Comparison of ENCODE assay signal across 28 cellular contexts in the genomic region with DNA sequence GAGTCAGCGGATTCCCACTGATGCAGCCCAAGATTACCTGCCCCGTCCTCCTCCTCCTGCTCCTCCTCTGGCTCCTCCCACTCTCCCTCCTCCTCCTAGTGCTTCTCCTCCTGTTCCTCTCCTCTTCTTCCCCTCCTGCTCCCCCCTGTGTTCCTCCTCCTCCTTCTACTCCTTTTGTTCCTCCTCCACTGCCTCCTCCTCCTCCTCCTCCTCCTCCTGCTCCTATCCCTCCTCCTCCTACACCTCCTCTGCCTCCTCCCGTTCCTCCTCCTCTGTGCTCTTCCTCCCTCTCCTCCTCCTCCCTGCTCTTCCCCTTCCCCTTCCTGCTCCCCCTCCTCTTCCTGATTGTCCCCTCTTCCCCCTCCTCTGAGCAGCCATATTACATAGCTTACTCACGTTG.
DNase-seq lines count a peak whose midpoint lies in the region; ATAC-seq, FAIRE-seq and TF ChIP-seq lines count a peak whose summit lies in the region.
"Had no signal": no experiment of that assay in that cellular context is flagged by ENCODE, and none has a peak within 500 bp of the region (broad histone marks: within the 10 kb centered on the region; RNA-seq: fewer than 3 reads in every experiment).

No MANE protein-coding gene starts in this region.

- H3K9ac ChIP-seq in OCI-LY1 (ENCODE audit: low read length): no peak overlapping the region; the same call in 1 of the 2 replicates
- H3K9ac ChIP-seq in kidney (ENCODE audit: low read length in 2 of 2): no peak overlapping the region
- H3K9ac ChIP-seq: GM23248 had no signal

- intact Hi-C loops in body of pancreas (cut with DNase I) (no loop called here), kidney (cut with DNase I) (no loop called here)

- no peaks in the 10 kb centered on the region for H3K9me2 ChIP-seq in OCI-LY1 (ENCODE audit: low read depth, low read length)

- TF ChIP-seq POLR2A in gastroesophageal sphincter (IDR thresholded peaks at IDR 0.05) (no peak), body of pancreas (IDR thresholded peaks at IDR 0.05) (no peak)

- DNase-seq in dedifferentiated amniotic fluid mesenchymal stem cell (ENCODE audit: extremely low spot score) (no peak), body of pancreas (no peak), kidney (no peak), D341Med (ENCODE audit: low spot score) (no peak)
- DNase-seq: activated CD4-positive, alpha-beta memory T cell treated with anti-CD3 and anti-CD28 coated beads, Interleukin-2, amount 10 ng/mL, durations not matched to agents 7 days and 5 days; activated CD4-positive, CD25-positive, alpha-beta regulatory T cell; activated gamma-delta T cell treated with Interleukin-2 at 50 U/mL for 16 hours; activated T-cell treated with anti-CD3 and anti-CD28 coated beads for 4 hours; adrenal gland; caudate nucleus; dorsolateral prefrontal cortex; foreskin keratinocyte; GM23248; mammary epithelial cell; naive B cell; NCI-H1105 treated with DMSO at 0.1 percent for 48 hours; NCI-H524; right lobe of liver; stimulated activated naive CD8-positive, alpha-beta T cell treated with anti-CD3 and anti-CD28 coated beads, Interleukin-15, amount 100 ng/mL, for 72 hours; upper lobe of left lung had no signal

- H3F3A ChIP-seq in OCI-LY1 (ENCODE audit: insufficient read depth, low read length): no peaks in the 10 kb centered on the region

- H3K27ac ChIP-seq in C4-2B: peak overlapping the region; percentile 13; the same call in 1 of the 2 replicates
- peak overlapping the region; percentile 58 for H3K27ac ChIP-seq in OCI-LY1 (ENCODE audit: low read depth, low read length, poor library complexity, severe bottlenecking)
- H3K27ac ChIP-seq in gastroesophageal sphincter: peak overlapping the region in 3 of 4 donors; percentile 39 to 76 (median 74)
- H3K27ac ChIP-seq in mesodermal cell (ENCODE audit: low read depth, low read length, severe bottlenecking): peak overlapping the region; percentile 79
- no peak overlapping the region for H3K27ac ChIP-seq in body of pancreas
- H3K27ac ChIP-seq in kidney (ENCODE audit: low read depth in 2 of 2, low read length in 2 of 2): peak overlapping the region in 1 of 2 donors; percentile 34
- H3K27ac ChIP-seq: A549, foreskin keratinocyte, GM23248, right lobe of liver, RWPE1 had no signal

- H3K4me2 ChIP-seq in OCI-LY1 (ENCODE audit: low read length): peak overlapping the region; percentile 9; the same call in 1 of the 2 replicates
- H3K4me2 ChIP-seq: A549 had no signal

- peaks cover 4% of the 10 kb centered on the region for H3K79me2 ChIP-seq in OCI-LY1 (ENCODE audit: insufficient read depth, low read length)

- H4K20me1 ChIP-seq in OCI-LY1 (ENCODE audit: insufficient read depth, low read length): no peaks in the 10 kb centered on the region

- ATAC-seq in gastroesophageal sphincter: no peak
- ATAC-seq in body of pancreas: no peak
- ATAC-seq: A549; foreskin keratinocyte; SK-N-SH treated with all-trans-retinoic acid at 6 μM for 48 hours; stimulated activated naive CD8-positive, alpha-beta T cell treated with anti-CD3 and anti-CD28 coated beads, Interleukin-15, amount 100 ng/mL, for 72 hours had no signal

- H3K4me1 ChIP-seq in OCI-LY1 (ENCODE audit: insufficient read depth, low read length, severe bottlenecking) (peaks cover 93% of the 10 kb centered on the region), gastroesophageal sphincter (peaks cover 3 to 49% (median 4%) of the 10 kb centered on the region in 3 donors), mesodermal cell (ENCODE audit: control insufficient read depth, insufficient read depth, low read length, poor library complexity, severe bottlenecking) (peaks cover 29% of the 10 kb centered on the region), body of pancreas (no peaks in the 10 kb centered on the region), kidney (ENCODE audit: control insufficient read depth in 1 of 2, insufficient read depth in 1 of 2, low read depth in 1 of 2, low read length in 2 of 2) (peaks cover 0 to 2% of the 10 kb centered on the region in 2 donors)
- H3K4me1 ChIP-seq: A549, adrenal gland, foreskin keratinocyte, right lobe of liver, upper lobe of left lung had no signal

- H3K27me3 ChIP-seq in OCI-LY1 (ENCODE audit: insufficient read depth, low read length): no peaks in the 10 kb centered on the region
- no peaks in the 10 kb centered on the region for H3K27me3 ChIP-seq in gastroesophageal sphincter
- H3K27me3 ChIP-seq in body of pancreas: no peaks in the 10 kb centered on the region
- H3K27me3 ChIP-seq: adrenal gland, dorsolateral prefrontal cortex, foreskin keratinocyte, right lobe of liver, upper lobe of left lung had no signal

- peaks cover 34% of the 10 kb centered on the region for H3K36me3 ChIP-seq in OCI-LY1 (ENCODE audit: insufficient read depth, low read length)
- H3K36me3 ChIP-seq in gastroesophageal sphincter: peaks cover 0 to 4% of the 10 kb centered on the region in 2 donors
- no peaks in the 10 kb centered on the region for H3K36me3 ChIP-seq in mesodermal cell (ENCODE audit: control insufficient read depth, insufficient read depth, low read length)
- no peaks in the 10 kb centered on the region for H3K36me3 ChIP-seq in body of pancreas (replicated peaks in 1 of 2; ENCODE audit: insufficient read depth in 1 of 2, low read depth in 2 of 2)
- H3K36me3 ChIP-seq in kidney (ENCODE audit: control insufficient read depth in 1 of 2, insufficient read depth in 2 of 2, low read length in 2 of 2): no peaks in the 10 kb centered on the region
- H3K36me3 ChIP-seq: adrenal gland, right lobe of liver, upper lobe of left lung had no signal

- no peak for TF ChIP-seq EP300 in gastroesophageal sphincter (IDR thresholded peaks at IDR 0.05)

- H3K9me3 ChIP-seq in OCI-LY1 (ENCODE audit: low read length) (no peaks in the 10 kb centered on the region), gastroesophageal sphincter (no peaks in the 10 kb centered on the region), mesodermal cell (ENCODE audit: control insufficient read depth, low read length) (no peaks in the 10 kb centered on the region), body of pancreas (no peaks in the 10 kb centered on the region), kidney (ENCODE audit: control insufficient read depth in 1 of 2, low read length in 2 of 2) (no peaks in the 10 kb centered on the region)
- H3K9me3 ChIP-seq: A549, adrenal gland, right lobe of liver, upper lobe of left lung had no signal

- H3K4me3 ChIP-seq in OCI-LY1 (ENCODE audit: low read depth, low read length, poor library complexity, severe bottlenecking) (no peak overlapping the region), gastroesophageal sphincter (no peak overlapping the region), mesodermal cell (ENCODE audit: extremely low read depth, insufficient read depth, low read length, poor library complexity, severe bottlenecking) (no peak overlapping the region), body of pancreas (no peak overlapping the region), kidney (ENCODE audit: low read length in 2 of 2) (no peak overlapping the region)
- H3K4me3 ChIP-seq: A549, adrenal gland, dorsolateral prefrontal cortex, GM23248, right lobe of liver, upper lobe of left lung had no signal

- TF ChIP-seq CTCF in C4-2B (conservative IDR thresholded peaks at IDR 0.05) (no peak), OCI-LY1 (IDR thresholded peaks at IDR 0.05; ENCODE audit: low read length) (no peak), gastroesophageal sphincter (IDR thresholded peaks at IDR 0.05) (no peak), body of pancreas (IDR thresholded peaks at IDR 0.05) (no peak), kidney (IDR thresholded peaks at IDR 0.05; ENCODE audit: borderline replicate concordance, extremely low read depth, insufficient read depth) (no peak)

- H2AFZ ChIP-seq in OCI-LY1 (ENCODE audit: low read length): no peak overlapping the region
- H2AFZ ChIP-seq: GM23248 had no signal

- WGBS in gastroesophageal sphincter (ENCODE audit: low coverage in 1 of 2), 2 donors: 67 to 73% methylated on average over 3 to 4 of the region's 4 CpGs
- 40 to 51% methylated on average over 3 to 4 of the region's 4 CpGs for WGBS in mesodermal cell (ENCODE audit: insufficient coverage in 2 of 2), 2 experiments
- 34 to 48% methylated on average over 4 of the region's 4 CpGs for WGBS in body of pancreas, 2 donors

- FAIRE-seq in kidney (lab: Jason Lieb, UNC): no peak
- FAIRE-seq: A549, GM19239 had no signal

Comparison
In these comparisons a context has a peak if more than half of its experiments do, and no peak if none do; other contexts are left out.
1. H3K27ac ChIP-seq: peak in C4-2B (single experiment), OCI-LY1 (single experiment), gastroesophageal sphincter (3 of 4) and mesodermal cell (single experiment); none in body of pancreas (0 of 4).